ENCODE assay signal across 1 cellular context in genomic region chr6:108566406-108566805, GRCh38.
TF ChIP-seq lines count a peak whose summit lies in the region.

No MANE protein-coding gene starts in this region.

TF ChIP-seq in HepG2, 621 proteins besides CTCF, POLR2A, EP300 and RAD21:
- TF ChIP-seq ZNF317 (CRISPR knock-in tag; IDR thresholded peaks at IDR 0.05) = 0 out of 2 replicates have a peak, but pooled peaks have one; percentile 8
- no peak for TF ChIP-seq ZNF253 (CRISPR knock-in tag; IDR thresholded peaks at IDR 0.05; ENCODE audit: borderline replicate concordance)
- TF ChIP-seq JARID2 (CRISPR knock-in tag; IDR thresholded peaks at IDR 0.05; ENCODE audit: insufficient replicate concordance) = no peak
- 0 out of 2 replicates have a peak, but pooled peaks have one; percentile 3 for TF ChIP-seq FOXJ3 (CRISPR knock-in tag; IDR thresholded peaks at IDR 0.05; ENCODE audit: borderline replicate concordance)
